ENCODE assay signal across 21 cellular contexts in the genomic region with DNA sequence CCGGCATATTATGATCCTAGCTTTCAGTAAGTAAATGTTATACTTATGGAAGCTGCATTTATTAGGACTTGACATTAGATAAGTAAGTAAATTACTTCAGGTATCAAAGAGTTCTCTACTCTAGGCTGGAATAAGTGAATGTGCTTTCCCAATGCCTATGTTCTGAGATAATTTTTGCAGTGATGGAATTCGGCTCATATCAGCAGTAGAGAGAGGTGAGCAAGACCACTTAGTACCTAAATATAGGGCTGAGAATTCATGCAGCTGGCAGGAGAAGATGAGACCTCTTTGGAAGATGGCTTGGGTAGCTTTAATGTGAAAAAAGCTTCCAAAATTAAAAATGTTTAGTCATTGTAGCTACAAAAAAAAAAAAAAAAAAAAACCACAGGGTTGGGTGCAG.
"Had no signal": no experiment of that assay in that cellular context is flagged by ENCODE, and none has a peak within 500 bp of the region (broad histone marks: within the 10 kb centered on the region; RNA-seq: fewer than 3 reads in every experiment).

No MANE protein-coding gene starts in this region.

- H3K4me1 ChIP-seq: adrenal gland had no signal

- DNase-seq: activated CD4-positive, alpha-beta T cell treated with anti-CD3 and anti-CD28 coated beads for 48 hours; activated CD4-positive, alpha-beta T cell treated with anti-CD3 and anti-CD28 coated beads, Interleukin-2, amount 50 U/mL, for 4 hours; activated CD8-positive, alpha-beta memory T cell treated with anti-CD3 and anti-CD28 coated beads, Interleukin-2, amount 50 U/mL, for 48 hours; activated CD8-positive, alpha-beta T cell treated with anti-CD3 and anti-CD28 coated beads, Interleukin-2, amount 10 ng/mL, durations not matched to agents 7 days and 5 days; activated naive CD4-positive, alpha-beta T cell treated with anti-CD3 and anti-CD28 coated beads, Interleukin-2, amount 50 U/mL, for 16 hours; activated naive CD8-positive, alpha-beta T cell treated with anti-CD3 and anti-CD28 coated beads, Interleukin-2, amount 10 ng/mL, durations not matched to agents 7 days and 5 days; activated T-cell treated with anti-CD3 and anti-CD28 coated beads, Interleukin-2, amount 50 U/mL, for 1 hour; adrenal gland; anterior cingulate cortex; central memory CD4-positive, alpha-beta T cell; Karpas-422; MM.1S; NCI-H1105; NCI-H1436; NCI-H1694 treated with DMSO at 0.1 percent for 48 hours; NCI-H2029 treated with DMSO at 0.1 percent for 48 hours; NCI-H69; PC-3; SIG-M5; T-helper 1 cell had no signal

- H3K9me3 ChIP-seq: adrenal gland had no signal

- ATAC-seq: activated CD4-positive, CD25-positive, alpha-beta regulatory T cell treated with anti-CD3 and anti-CD28 coated beads, Interleukin-2, amount 50 U/mL, for 24 hours; activated CD8-positive, alpha-beta T cell treated with anti-CD3 and anti-CD28 coated beads, Interleukin-2, amount 10 ng/mL, durations not matched to agents 7 days and 5 days; PC-3 had no signal

- H3K4me3 ChIP-seq: adrenal gland had no signal

- H3K27me3 ChIP-seq: adrenal gland had no signal

- H3K36me3 ChIP-seq: adrenal gland had no signal

- H3K27ac ChIP-seq: adrenal gland had no signal
